In genomic region chr3:51620543-51620942, GRCh38 we compare ENCODE assay signal across 1 cellular context.
TF ChIP-seq lines count a peak whose summit lies in the region.

No MANE protein-coding gene starts in this region.

TF ChIP-seq in IMR-90, 13 proteins besides CTCF, POLR2A, EP300 and RAD21 (continued from another document):
- no peak for TF ChIP-seq MXI1 (IDR thresholded peaks at IDR 0.05; ENCODE audit: borderline replicate concordance, low read depth, low read length)
- peak; percentile 26; the same call in 1 of the 2 replicates for TF ChIP-seq RFX5 (IDR thresholded peaks at IDR 0.05; ENCODE audit: low read depth, low read length)
- no peak for TF ChIP-seq MAFK (IDR thresholded peaks at IDR 0.05; ENCODE audit: low read depth, low read length)
- no peak for TF ChIP-seq ELK1 (IDR thresholded peaks at IDR 0.05; ENCODE audit: borderline replicate concordance, low read depth, low read length)
- TF ChIP-seq CEBPB (IDR thresholded peaks at IDR 0.05; ENCODE audit: low read depth, low read length): 0 out of 2 replicates have a peak, but pooled peaks have one; percentile 31
